Comparison of ENCODE assay signal across 30 cellular contexts in genomic region chr10:114070710-114071109, GRCh38.
DNase-seq lines count a peak whose midpoint lies in the region; ATAC-seq and FAIRE-seq lines count a peak whose summit lies in the region.
"Had no signal": no experiment of that assay in that cellular context is flagged by ENCODE, and none has a peak within 500 bp of the region (broad histone marks: within the 10 kb centered on the region; RNA-seq: fewer than 3 reads in every experiment).

No MANE protein-coding gene starts in this region.

- no peak for ATAC-seq in effector memory CD8-positive, alpha-beta T cell (replicated peaks)
- ATAC-seq in GM18517 (IDR thresholded peaks at IDR 0.05; ENCODE audit: unreplicated experiment) (no peak), HG03039 (IDR thresholded peaks at IDR 0.05; ENCODE audit: unreplicated experiment) (no peak), GM18873 (IDR thresholded peaks at IDR 0.05; ENCODE audit: low FRiP score, unreplicated experiment) (no peak)
- ATAC-seq: activated CD4-positive, alpha-beta T cell treated with anti-CD3 and anti-CD28 coated beads for 36 hours; left ventricle myocardium superior; psoas muscle had no signal

- no peak for DNase-seq in GM18507 (ENCODE audit: extremely low spot score, insufficient read length, low read depth)
- peak; percentile 73 for DNase-seq in NOMO-1 treated with DMSO at 0.1 percent for 48 hours (lab: John Stamatoyannopoulos, UW; ENCODE audit: unreplicated experiment)
- DNase-seq in effector memory CD8-positive, alpha-beta T cell, result no peak
- DNase-seq: activated CD4-positive, alpha-beta T cell treated with anti-CD3 and anti-CD28 coated beads for 36 hours; activated gamma-delta T cell treated with Interleukin-2 at 50 U/mL for 16 hours; activated T-cell treated with anti-CD3 and anti-CD28 coated beads, Interleukin-2, amount 50 U/mL, for 24 hours; amniotic stem cell; brain microvascular endothelial cell; DMS53; islet precursor cell; KBM-7; left ventricle myocardium superior; MG63; naive B cell; NCI-H1436; NCI-H2081 treated with DMSO at 0.1 percent for 48 hours; NCI-H345; nucleus accumbens; OCI-M1; psoas muscle; T-helper 2 cell had no signal

- peaks cover 0 to 7% (median 3%) of the 10 kb centered on the region in 11 experiments; a peak in 3 of 22 replicates for H3K9me3 ChIP-seq in BLaER1 treated with 17β-estradiol and CSF1 and Interleukin-3, amounts not matched to agents 10 nM and 100 nM (replicated peaks in 1 of 11)
- H3K9me3 ChIP-seq: MG63, psoas muscle had no signal

- H3K27me3 Mint-ChIP-seq in effector memory CD8-positive, alpha-beta T cell, result no peaks in the 10 kb centered on the region
- H3K27me3 Mint-ChIP-seq: activated CD4-positive, alpha-beta T cell treated with anti-CD3 and anti-CD28 coated beads for 36 hours; activated T-cell treated with anti-CD3 and anti-CD28 coated beads, Interleukin-2, amount 50 U/mL, for 24 hours; naive B cell; stimulated activated naive CD8-positive, alpha-beta T cell treated with anti-CD3 and anti-CD28 coated beads, Interleukin-15, Interleukin-2, amounts not matched to agents 100 ng/mL and 50 ng/mL, for 24 hours had no signal

- peak overlapping the region in 1 of 11 experiments; percentile 18; a peak in 1 of 22 replicates for H3K9ac ChIP-seq in BLaER1 treated with 17β-estradiol and CSF1 and Interleukin-3, amounts not matched to agents 10 nM and 100 nM

- H3K36me3 ChIP-seq in BLaER1 treated with 17β-estradiol and CSF1 and Interleukin-3, amounts not matched to agents 10 nM and 100 nM, result no peaks in the 10 kb centered on the region
- H3K36me3 ChIP-seq: brain microvascular endothelial cell, MG63 had no signal

- peak overlapping the region; percentile 53 to 81 (median 67) for H3K4me2 ChIP-seq in BLaER1 treated with 17β-estradiol and CSF1 and Interleukin-3, amounts not matched to agents 10 nM and 100 nM

- peak overlapping the region in 7 of 11 experiments; percentile 6 to 59 (median 42); a peak in 8 of 22 replicates for H3K27ac ChIP-seq in BLaER1 treated with 17β-estradiol and CSF1 and Interleukin-3, amounts not matched to agents 10 nM and 100 nM
- H3K27ac ChIP-seq: brain microvascular endothelial cell, psoas muscle had no signal

- H3K4me1 ChIP-seq in BLaER1 treated with 17β-estradiol and CSF1 and Interleukin-3, amounts not matched to agents 10 nM and 100 nM, result peaks cover 62 to 90% (median 83%) of the 10 kb centered on the region in 10 experiments
- H3K4me1 ChIP-seq: psoas muscle had no signal

- H3K27me3 ChIP-seq in BLaER1 treated with 17β-estradiol and CSF1 and Interleukin-3, amounts not matched to agents 10 nM and 100 nM, result no peaks in the 10 kb centered on the region
- H3K27me3 ChIP-seq: brain microvascular endothelial cell, MG63 had no signal

- peak overlapping the region; percentile 59 to 60 for H3K27ac Mint-ChIP-seq in effector memory CD8-positive, alpha-beta T cell
- H3K27ac Mint-ChIP-seq: activated CD4-positive, alpha-beta T cell treated with anti-CD3 and anti-CD28 coated beads for 36 hours; activated T-cell treated with anti-CD3 and anti-CD28 coated beads, Interleukin-2, amount 50 U/mL, for 24 hours; B cell; mesothelial cell of epicardium; stimulated activated naive CD8-positive, alpha-beta T cell treated with anti-CD3 and anti-CD28 coated beads, Interleukin-15, Interleukin-2, amounts not matched to agents 100 ng/mL and 50 ng/mL, for 24 hours had no signal

- H3K4me3 ChIP-seq in BLaER1 treated with 17β-estradiol and CSF1 and Interleukin-3, amounts not matched to agents 10 nM and 100 nM, result no peak overlapping the region
- H3K4me3 ChIP-seq: MG63, psoas muscle had no signal

- peaks cover 2% of the 10 kb centered on the region for H3K36me3 Mint-ChIP-seq in effector memory CD8-positive, alpha-beta T cell (ENCODE audit: insufficient read depth)
- H3K36me3 Mint-ChIP-seq: mesothelial cell of epicardium, naive B cell had no signal

- no peak overlapping the region for H3K4me3 Mint-ChIP-seq in effector memory CD8-positive, alpha-beta T cell
- H3K4me3 Mint-ChIP-seq: activated CD4-positive, alpha-beta T cell treated with anti-CD3 and anti-CD28 coated beads for 36 hours; activated T-cell treated with anti-CD3 and anti-CD28 coated beads, Interleukin-2, amount 50 U/mL, for 24 hours; B cell; mesothelial cell of epicardium; stimulated activated naive CD8-positive, alpha-beta T cell treated with anti-CD3 and anti-CD28 coated beads, Interleukin-15, Interleukin-2, amounts not matched to agents 100 ng/mL and 50 ng/mL, for 24 hours had no signal

- peaks cover 10 to 12% of the 10 kb centered on the region in 2 donors for H3K4me1 Mint-ChIP-seq in effector memory CD8-positive, alpha-beta T cell (ENCODE audit: low read depth in 2 of 2)

- H4K20me1 ChIP-seq in BLaER1 treated with 17β-estradiol and CSF1 and Interleukin-3, amounts not matched to agents 10 nM and 100 nM, result no peaks in the 10 kb centered on the region

- no peaks in the 10 kb centered on the region for H3K9me3 Mint-ChIP-seq in effector memory CD8-positive, alpha-beta T cell
- H3K9me3 Mint-ChIP-seq: activated T-cell treated with anti-CD3 and anti-CD28 coated beads, Interleukin-2, amount 50 U/mL, for 24 hours; mesothelial cell of epicardium; naive B cell; stimulated activated naive CD8-positive, alpha-beta T cell treated with anti-CD3 and anti-CD28 coated beads, Interleukin-15, Interleukin-2, amounts not matched to agents 100 ng/mL and 50 ng/mL, for 24 hours had no signal

- peak; percentile 71 for FAIRE-seq in GM18507 (lab: Jason Lieb, UNC)
- FAIRE-seq: H54, HTR-8/SVneo had no signal
